Comparison of ENCODE assay signal across 1 cellular context in the genomic region with DNA sequence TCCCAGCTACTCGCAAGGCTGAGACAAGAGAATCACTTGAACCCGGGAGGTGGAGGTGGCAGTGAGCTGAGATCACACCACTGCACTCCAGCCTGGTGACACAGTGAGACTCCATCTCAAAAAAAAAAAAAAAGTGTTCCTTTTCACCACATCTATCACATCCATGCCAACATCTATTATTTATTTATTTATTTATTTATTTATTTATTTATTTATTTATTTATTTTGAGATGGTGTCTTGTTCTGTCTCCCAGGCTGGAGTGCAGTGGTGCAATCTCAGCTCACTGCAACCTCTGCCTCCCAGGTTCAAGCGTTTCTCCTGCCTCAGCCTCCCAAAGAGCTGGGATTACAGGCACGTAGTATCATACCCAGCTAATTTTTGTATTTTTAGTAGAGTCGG. TPM values are rescaled to one million over a fixed set of nuclear protein-coding genes. Genes with fewer than 3 reads are reported as not detected.
"Had no signal": no experiment of that assay in that cellular context is flagged by ENCODE, and none has a peak within 500 bp of the region (broad histone marks: within the 10 kb centered on the region; RNA-seq: fewer than 3 reads in every experiment).

No MANE protein-coding gene starts in this region.

RNA-seq across cellular contexts. Expression of gene UGT3A1, which starts 28.4 kb away (rescaled TPM):
- polyA plus RNA-seq: GM23248 had no signal

RNA-seq across cellular contexts. Expression of gene UGT3A2, which starts 47.1 kb away (rescaled TPM):
- polyA plus RNA-seq: GM23248 had no signal
